In the genomic region with DNA sequence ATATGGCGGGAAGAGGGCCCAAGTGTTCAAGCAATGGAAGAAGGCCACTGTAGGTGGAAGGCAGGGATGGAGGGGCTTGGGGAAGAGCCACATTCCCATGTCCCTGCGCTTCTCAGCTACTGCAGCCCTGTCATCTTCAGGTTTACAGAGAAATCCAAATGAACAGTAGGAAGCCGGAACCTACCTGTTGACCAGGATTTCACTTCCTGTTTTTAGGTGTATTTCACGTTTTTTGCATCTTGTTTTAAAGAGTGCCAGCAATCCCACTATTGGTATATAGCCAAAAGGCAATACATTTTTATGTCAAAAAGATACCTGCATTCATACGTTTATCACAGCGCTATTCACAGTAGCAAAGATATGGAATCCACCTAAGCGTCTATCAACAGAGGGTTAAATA, we compare ENCODE assay signal across 1 cellular context.
TF ChIP-seq lines count a peak whose summit lies in the region.

No MANE protein-coding gene starts in this region.

TF ChIP-seq in GM12891, 5 proteins besides CTCF, POLR2A, EP300 and RAD21 (continued from another document):
- no peak for TF ChIP-seq POLR2AphosphoS5 (IDR thresholded peaks at IDR 0.05; ENCODE audit: low read depth, low read length)
- TF ChIP-seq TAF1 (IDR thresholded peaks at IDR 0.05; ENCODE audit: low read depth, low read length): no peak
TF ChIP-seq in GM12891: peak in this region for 1.
